ENCODE assay signal across 8 cellular contexts in the genomic region with DNA sequence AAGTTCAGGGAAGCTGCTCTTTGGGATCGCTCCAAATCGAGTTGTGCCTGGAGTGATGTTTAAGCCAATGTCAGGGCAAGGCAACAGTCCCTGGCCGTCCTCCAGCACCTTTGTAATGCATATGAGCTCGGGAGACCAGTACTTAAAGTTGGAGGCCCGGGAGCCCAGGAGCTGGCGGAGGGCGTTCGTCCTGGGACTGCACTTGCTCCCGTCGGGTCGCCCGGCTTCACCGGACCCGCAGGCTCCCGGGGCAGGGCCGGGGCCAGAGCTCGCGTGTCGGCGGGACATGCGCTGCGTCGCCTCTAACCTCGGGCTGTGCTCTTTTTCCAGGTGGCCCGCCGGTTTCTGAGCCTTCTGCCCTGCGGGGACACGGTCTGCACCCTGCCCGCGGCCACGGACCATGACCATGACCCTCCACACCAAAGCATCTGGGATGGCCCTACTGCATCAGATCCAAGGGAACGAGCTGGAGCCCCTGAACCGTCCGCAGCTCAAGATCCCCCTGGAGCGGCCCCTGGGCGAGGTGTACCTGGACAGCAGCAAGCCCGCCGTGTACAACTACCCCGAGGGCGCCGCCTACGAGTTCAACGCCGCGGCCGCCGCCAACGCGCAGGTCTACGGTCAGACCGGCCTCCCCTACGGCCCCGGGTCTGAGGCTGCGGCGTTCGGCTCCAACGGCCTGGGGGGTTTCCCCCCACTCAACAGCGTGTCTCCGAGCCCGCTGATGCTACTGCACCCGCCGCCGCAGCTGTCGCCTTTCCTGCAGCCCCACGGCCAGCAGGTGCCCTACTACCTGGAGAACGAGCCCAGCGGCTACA. TPM values are rescaled to one million over a fixed set of nuclear protein-coding genes. Genes with fewer than 3 reads are reported as not detected.
A peak's percentile ranks its signal among the peaks of the same experiment; 100 is the strongest.
DNase-seq lines count a peak whose midpoint lies in the region; ATAC-seq and TF ChIP-seq lines count a peak whose summit lies in the region.

A gene (plus strand): TSS at position 170 of the 818 bp plus-strand sequence. CDS start 231 bp downstream, at position 401.

- no peaks in the 10 kb centered on the region for H3K9me2 ChIP-seq in MM.1S (replicated peaks; ENCODE audit: insufficient read depth, low read length)

- H3K9me3 ChIP-seq in MM.1S (replicated peaks; ENCODE audit: insufficient read depth, low read length) (no peaks in the 10 kb centered on the region), duodenal mucosa (ENCODE audit: control insufficient read depth in 1 of 2, low read length in 2 of 2) (no peaks in the 10 kb centered on the region), mucosa of descending colon (no peaks in the 10 kb centered on the region)

- H4K20me1 ChIP-seq in MM.1S (ENCODE audit: insufficient read depth, low read length), result no peaks in the 10 kb centered on the region

- H3K4me2 ChIP-seq in MM.1S (ENCODE audit: low read depth, low read length), result peak within 1 kb of the TSS; percentile 83

- no peaks in the 10 kb centered on the region for H3K27me3 ChIP-seq in MM.1S (replicated peaks; ENCODE audit: insufficient read depth, low read length)
- peaks cover 29 to 32% of the 10 kb centered on the region in 2 donors for H3K27me3 ChIP-seq in duodenal mucosa (ENCODE audit: control insufficient read depth in 1 of 2, insufficient read depth in 2 of 2, low read length in 2 of 2)

- H3K9ac ChIP-seq in MM.1S (ENCODE audit: low read length) (peak within 1 kb of the TSS; percentile 61; the same call in 1 of the 2 replicates), duodenal mucosa (ENCODE audit: low read depth in 1 of 2, low read length in 2 of 2) (no peak within 1 kb of the TSS)

- no peaks in the 10 kb centered on the region for H3K79me2 ChIP-seq in MM.1S (ENCODE audit: low read length)

- no peaks in the 10 kb centered on the region for H3K36me3 ChIP-seq in MM.1S (replicated peaks; ENCODE audit: insufficient read depth, low read length)
- no peaks in the 10 kb centered on the region for H3K36me3 ChIP-seq in duodenal mucosa (ENCODE audit: control insufficient read depth in 1 of 2, insufficient read depth in 2 of 2, low read length in 2 of 2)
- no peaks in the 10 kb centered on the region for H3K36me3 ChIP-seq in mucosa of descending colon (ENCODE audit: low read depth)

- 0 out of 2 replicates have a peak, but pooled peaks cover 3% of the 10 kb centered on the region for H3F3A ChIP-seq in MM.1S (ENCODE audit: insufficient read depth, low read length)

- peak; percentile 37 for ATAC-seq in mucosa of descending colon

- peaks cover 4% of the 10 kb centered on the region; the same call in 1 of the 2 replicates for H3K4me1 ChIP-seq in MM.1S (ENCODE audit: low read length)
- H3K4me1 ChIP-seq in duodenal mucosa (ENCODE audit: control insufficient read depth in 1 of 2, insufficient read depth in 2 of 2, low read length in 2 of 2), result peaks cover 0 to 4% of the 10 kb centered on the region in 2 donors
- no peaks in the 10 kb centered on the region for H3K4me1 ChIP-seq in mucosa of descending colon (ENCODE audit: low read depth)

- DNase-seq in Daoy (ENCODE audit: low read depth), result peak; percentile 33
- peak; percentile 29 for DNase-seq in MM.1S
- peak in 2 of 3 donors; percentile 2 to 50 for DNase-seq in mucosa of descending colon
- no peak for DNase-seq in midbrain (lab: John Stamatoyannopoulos, UW)
- no peak for DNase-seq in stimulated activated naive CD4-positive, alpha-beta T cell treated with Interleukin-2 at 50 U/mL for 16 hours (lab: John Stamatoyannopoulos, UW)
- no peak for DNase-seq in occipital lobe (lab: John Stamatoyannopoulos, UW)
- no peak for DNase-seq in C1 segment of cervical spinal cord (lab: John Stamatoyannopoulos, UW)

- H3K4me3 ChIP-seq in MM.1S (ENCODE audit: low read length) (peak within 1 kb of the TSS; percentile 63), duodenal mucosa (ENCODE audit: low read depth in 1 of 2, low read length in 2 of 2) (peak within 1 kb of the TSS; percentile 30 to 45), mucosa of descending colon (no peak within 1 kb of the TSS)

- peak within 1 kb of the TSS; percentile 16; the same call in 1 of the 2 replicates for H3K27ac ChIP-seq in MM.1S (ENCODE audit: low read length)
- H3K27ac ChIP-seq in duodenal mucosa (ENCODE audit: low read depth, low read length), result no peak within 1 kb of the TSS

- TF ChIP-seq CTCF in MM.1S (IDR thresholded peaks at IDR 0.05; ENCODE audit: low read length) (no peak), mucosa of descending colon (IDR thresholded peaks at IDR 0.05) (no peak)

- peak within 1 kb of the TSS; percentile 70 for H2AFZ ChIP-seq in MM.1S (ENCODE audit: low read length)

- intact Hi-C loops in mucosa of descending colon (cut with DNase I, micrococcal nuclease), result no loop called here

RNA-seq across cellular contexts. Expression of the gene that starts here (rescaled TPM):
- total RNA-seq in Daoy (2014; rRNA removed; shearing (Covaris generic)), result not detected in 2 replicates
- total RNA-seq in mucosa of descending colon (1 to 10 TPM in 1 of 3 donors, under 1 TPM in 2; 0.55 to 1.6 (median 0.82) TPM), occipital lobe (0.16 TPM)

Comparison
In these comparisons a context has a peak if more than half of its experiments do, and no peak if none do; other contexts are left out.
1. Peak in DNase-seq in Daoy; RNA of the gene not detected or under 1 TPM.
2. DNase-seq: peak in MM.1S (single experiment) and mucosa of descending colon (2 of 3); none in midbrain (single experiment), stimulated activated naive CD4-positive, alpha-beta T cell treated with Interleukin-2 at 50 U/mL for 16 hours (single experiment), occipital lobe (single experiment) and C1 segment of cervical spinal cord (0 of 14).